ENCODE assay signal across 11 cellular contexts in genomic region chr18:21115519-21116411, GRCh38. TPM values are rescaled to one million over a fixed set of nuclear protein-coding genes. Genes with fewer than 3 reads are reported as not detected.
DNase-seq lines count a peak whose midpoint lies in the region; ATAC-seq and TF ChIP-seq lines count a peak whose summit lies in the region.
"Had no signal": no experiment of that assay in that cellular context is flagged by ENCODE, and none has a peak within 500 bp of the region (broad histone marks: within the 10 kb centered on the region; RNA-seq: fewer than 3 reads in every experiment).

No MANE protein-coding gene starts in this region.

- H3K4me1 Mint-ChIP-seq in WTC11 (peaks cover 23% of the 10 kb centered on the region), type B pancreatic cell (ENCODE audit: unreplicated experiment) (peaks cover 7% of the 10 kb centered on the region)
- peaks cover 11% of the 10 kb centered on the region for H3K4me1 Mint-ChIP-seq in activated T-helper 2 cell treated with anti-CD3 and anti-CD28 coated beads, Interferon-gamma antibody, Interleukin-2, Interleukin-4, amounts not matched to agents 10 μg/mL and 5 μg/mL and 100 μg/mL, durations not matched to agents 14 hours and 24 hours and 36 hours (ENCODE audit: low read depth)

- peaks cover 0 to 39% (median 10%) of the 10 kb centered on the region in 6 donors for H3K4me1 ChIP-seq in spleen

- DNase-seq in AG04449 (ENCODE audit: low read depth, low spot score) = peak; percentile 74
- no peak for DNase-seq in HEK293T (ENCODE audit: extremely low spot score)
- DNase-seq in WTC11 (ENCODE audit: low spot score) = peak; percentile 23
- peak; percentile 17 for DNase-seq in iPS-NIHi7 (ENCODE audit: extremely low spot score)
- DNase-seq in DMS53 (lab: John Stamatoyannopoulos, UW) = no peak
- no peak for DNase-seq in type B pancreatic cell (ENCODE audit: extremely low spot score, unreplicated experiment)
- no peak for DNase-seq in spleen
- no peak for DNase-seq in activated T-helper 2 cell treated with anti-CD3 and anti-CD28 coated beads, Interferon-gamma antibody, Interleukin-2, Interleukin-4, amounts not matched to agents 10 μg/mL and 5 μg/mL and 100 μg/mL, durations not matched to agents 14 hours and 24 hours and 36 hours (ENCODE audit: low spot score)
- DNase-seq: activated naive CD4-positive, alpha-beta T cell treated with Interleukin-2 at 50 U/mL for 16 hours; NCI-H2029 treated with DMSO at 0.1 percent for 48 hours had no signal

- H3K4me3 ChIP-seq in AG04449 (ENCODE audit: low read depth, low read length) (no peak overlapping the region), spleen (no peak overlapping the region)
- H3K4me3 ChIP-seq: BLaER1 had no signal

- H3K27me3 ChIP-seq in spleen (replicated peaks in 1 of 7) = no peaks in the 10 kb centered on the region
- H3K27me3 ChIP-seq: BLaER1 had no signal

- ATAC-seq in WTC11 = no peak

- TF ChIP-seq POLR2A in spleen (IDR thresholded peaks at IDR 0.05) = no peak

- H3K36me3 ChIP-seq in spleen = no peaks in the 10 kb centered on the region
- H3K36me3 ChIP-seq: BLaER1 had no signal

- H3K27ac ChIP-seq in spleen = peak overlapping the region in 2 of 8 donors; percentile 83 to 87
- H3K27ac ChIP-seq: BLaER1 had no signal

- peak; percentile 23 for TF ChIP-seq CTCF in AG04449 (IDR thresholded peaks at IDR 0.05; ENCODE audit: insufficient read depth, low read length, missing control alignments)
- TF ChIP-seq CTCF in WTC11 (IDR thresholded peaks at IDR 0.05) = no peak
- no peak for TF ChIP-seq CTCF in type B pancreatic cell (conservative IDR thresholded peaks at IDR 0.05)
- no peak for TF ChIP-seq CTCF in spleen (IDR thresholded peaks at IDR 0.05 in 8 of 11, conservative IDR thresholded peaks at IDR 0.05 in 3 of 11)

- H3K4me3 Mint-ChIP-seq in WTC11 (no peak overlapping the region), type B pancreatic cell (no peak overlapping the region)
- H3K4me3 Mint-ChIP-seq in activated T-helper 2 cell treated with anti-CD3 and anti-CD28 coated beads, Interferon-gamma antibody, Interleukin-2, Interleukin-4, amounts not matched to agents 10 μg/mL and 5 μg/mL and 100 μg/mL, durations not matched to agents 14 hours and 24 hours and 36 hours (ENCODE audit: low read depth) = no peak overlapping the region

- H3K9me3 Mint-ChIP-seq in WTC11 = no peaks in the 10 kb centered on the region
- H3K9me3 Mint-ChIP-seq in type B pancreatic cell = no peaks in the 10 kb centered on the region
- no peaks in the 10 kb centered on the region for H3K9me3 Mint-ChIP-seq in activated T-helper 2 cell treated with anti-CD3 and anti-CD28 coated beads, Interferon-gamma antibody, Interleukin-2, Interleukin-4, amounts not matched to agents 10 μg/mL and 5 μg/mL and 100 μg/mL, durations not matched to agents 14 hours and 24 hours and 36 hours

- peaks cover 16% of the 10 kb centered on the region for H3K27me3 Mint-ChIP-seq in WTC11 (ENCODE audit: low read depth)
- peaks cover 2% of the 10 kb centered on the region for H3K27me3 Mint-ChIP-seq in type B pancreatic cell
- H3K27me3 Mint-ChIP-seq in activated T-helper 2 cell treated with anti-CD3 and anti-CD28 coated beads, Interferon-gamma antibody, Interleukin-2, Interleukin-4, amounts not matched to agents 10 μg/mL and 5 μg/mL and 100 μg/mL, durations not matched to agents 14 hours and 24 hours and 36 hours (ENCODE audit: low read depth) = peaks cover 11% of the 10 kb centered on the region

- H3K27ac Mint-ChIP-seq in WTC11 = no peak overlapping the region
- no peak overlapping the region for H3K27ac Mint-ChIP-seq in type B pancreatic cell
- no peak overlapping the region for H3K27ac Mint-ChIP-seq in activated T-helper 2 cell treated with anti-CD3 and anti-CD28 coated beads, Interferon-gamma antibody, Interleukin-2, Interleukin-4, amounts not matched to agents 10 μg/mL and 5 μg/mL and 100 μg/mL, durations not matched to agents 14 hours and 24 hours and 36 hours

- POLR2A ChIA-PET in AG04449 (lab: Yijun Ruan, JAX) = interaction anchor here (0.7 to 3.0 kb wide), 4 partner anchors 14 to 299 kb away, joined by 3 to 13 read pairs (median 6); no protein-coding TSS in a partner anchor
- POLR2A ChIA-PET in HEK293T (lab: Yijun Ruan, JAX) = no interaction called here
- POLR2A ChIA-PET in WTC11 (lab: Charles Lee) = no interaction called here

- CTCF ChIA-PET in AG04449 (lab: Yijun Ruan, JAX) (interaction anchor here (1.0 to 2.4 kb wide), 6 partner anchors 13 to 79 kb away, joined by 3 to 11 read pairs (median 4); no protein-coding TSS in a partner anchor), HEK293T (lab: Yijun Ruan, JAX) (interaction anchor here (0.5 to 1.0 kb wide), 2 partner anchors 64 to 73 kb away, joined by 3 to 4 read pairs; no protein-coding TSS in a partner anchor), WTC11 (lab: Charles Lee) (interaction anchor here (1.0 to 1.6 kb wide), 3 partner anchors 63 to 484 kb away, joined by 4 to 8 read pairs (median 5); partner anchors contain the start of gene ESCO1)

- intact Hi-C loops in spleen (cut with DNase I; ENCODE audit: low total_unique reads) = no loop called here
- intact Hi-C loops in activated T-helper 2 cell treated with anti-CD3 and anti-CD28 coated beads, Interferon-gamma antibody, Interleukin-2, Interleukin-4, amounts not matched to agents 10 μg/mL and 5 μg/mL and 100 μg/mL, durations not matched to agents 14 hours and 24 hours and 36 hours (cut with micrococcal nuclease) = loop anchor here (10.0 kb wide), 1 partner anchor 71 kb away; no protein-coding TSS in a partner anchor

- 70 to 88% (median 77%) methylated on average over 7 of the region's 7 CpGs for WGBS in spleen, 5 donors

- H3K36me3 Mint-ChIP-seq in WTC11 (no peaks in the 10 kb centered on the region), type B pancreatic cell (no peaks in the 10 kb centered on the region)
- H3K36me3 Mint-ChIP-seq in activated T-helper 2 cell treated with anti-CD3 and anti-CD28 coated beads, Interferon-gamma antibody, Interleukin-2, Interleukin-4, amounts not matched to agents 10 μg/mL and 5 μg/mL and 100 μg/mL, durations not matched to agents 14 hours and 24 hours and 36 hours (ENCODE audit: low read depth) = no peaks in the 10 kb centered on the region

- no peaks in the 10 kb centered on the region for H3K9me3 ChIP-seq in spleen
- H3K9me3 ChIP-seq: BLaER1 had no signal

TF ChIP-seq in HEK293T, 16 proteins besides CTCF, POLR2A, EP300 and RAD21:
- TF ChIP-seq NFRKB (IDR thresholded peaks at IDR 0.05) (no peak), L3MBTL2 (conservative IDR thresholded peaks at IDR 0.05) (peak; percentile 82)

TF ChIP-seq in WTC11, 78 proteins besides CTCF, POLR2A, EP300 and RAD21:
- TF ChIP-seq GABPB1 (CRISPR knock-in tag; IDR thresholded peaks at IDR 0.05) (no peak), ZNF121 (CRISPR knock-in tag; IDR thresholded peaks at IDR 0.05) (no peak), ZNF671 (CRISPR knock-in tag; IDR thresholded peaks at IDR 0.05) (no peak), USF2 (CRISPR knock-in tag; IDR thresholded peaks at IDR 0.05) (0 out of 2 replicates have a peak, but pooled peaks have one; percentile 40), TEAD4 (CRISPR knock-in tag; IDR thresholded peaks at IDR 0.05) (no peak), RORB (CRISPR knock-in tag; IDR thresholded peaks at IDR 0.05) (no peak)

RNA-seq across cellular contexts. Expression of gene ROCK1, which starts 4.2 kb away (rescaled TPM):
- total RNA-seq in WTC11 (2021) (36.1 to 42.2 TPM (median 39.3 TPM) in 3 replicates), type B pancreatic cell (ENCODE audit: low replicate concordance) (36.6 and 42.4 TPM in 2 replicates), spleen (100 to 1,000 TPM in 2 of 7 donors, 10 to 100 TPM in 5; 62.7 to 111 (median 88.3) TPM)
- polyA plus RNA-seq in spleen = 10 to 100 TPM in 1 of 3 donors, 1 to 10 TPM in 2; 8.9 to 14.7 (median 9.1) TPM
- total RNA-seq in activated T-helper 2 cell treated with anti-CD3 and anti-CD28 coated beads, Interferon-gamma antibody, Interleukin-2, Interleukin-4, amounts not matched to agents 10 μg/mL and 5 μg/mL and 100 μg/mL, durations not matched to agents 14 hours and 24 hours and 36 hours = 53.9 and 60.9 TPM in 2 replicates

Comparison
In these comparisons a context has a peak if more than half of its experiments do, and no peak if none do; other contexts are left out.
1. DNase-seq: peak in AG04449 (single experiment), WTC11 (single experiment) and iPS-NIHi7 (single experiment); none in HEK293T (single experiment), DMS53 (single experiment), type B pancreatic cell (single experiment), spleen (single experiment) and activated T-helper 2 cell treated with anti-CD3 and anti-CD28 coated beads, Interferon-gamma antibody, Interleukin-2, Interleukin-4, amounts not matched to agents 10 μg/mL and 5 μg/mL and 100 μg/mL, durations not matched to agents 14 hours and 24 hours and 36 hours (single experiment).